Comparison of ENCODE assay signal across 1 cellular context in genomic region chr4:109046549-109047171, GRCh38.
TF ChIP-seq lines count a peak whose summit lies in the region.

No MANE protein-coding gene starts in this region.

TF ChIP-seq in WTC11, 78 proteins besides CTCF, POLR2A, EP300 and RAD21 (continued from another document):
- TF ChIP-seq ZNF425 (CRISPR knock-in tag; conservative IDR thresholded peaks at IDR 0.05) (no peak), E2F5 (CRISPR knock-in tag; IDR thresholded peaks at IDR 0.05) (no peak), STAT6 (CRISPR knock-in tag; conservative IDR thresholded peaks at IDR 0.05; ENCODE audit: low read depth) (no peak), KAT7 (CRISPR knock-in tag; IDR thresholded peaks at IDR 0.05; ENCODE audit: borderline replicate concordance) (no peak), ERG (CRISPR knock-in tag; IDR thresholded peaks at IDR 0.05) (no peak), ATF3 (CRISPR knock-in tag; conservative IDR thresholded peaks at IDR 0.05) (no peak), TEAD1 (CRISPR knock-in tag; IDR thresholded peaks at IDR 0.05) (no peak), E2F1 (CRISPR knock-in tag; IDR thresholded peaks at IDR 0.05) (no peak)
